In genomic region chr4:94623507-94623906, GRCh38 we compare ENCODE assay signal across 18 cellular contexts.
DNase-seq lines count a peak whose midpoint lies in the region; ATAC-seq and TF ChIP-seq lines count a peak whose summit lies in the region.
"Had no signal": no experiment of that assay in that cellular context is flagged by ENCODE, and none has a peak within 500 bp of the region (broad histone marks: within the 10 kb centered on the region; RNA-seq: fewer than 3 reads in every experiment).

No MANE protein-coding gene starts in this region.

- intact Hi-C loops in left cardiac atrium (cut with DNase I) (no loop called here), sigmoid colon (cut with DNase I) (no loop called here)

- DNase-seq in cardiac muscle cell (ENCODE audit: low read depth in 1 of 2, low spot score in 1 of 2) (no peak), left cardiac atrium (no peak), LNCaP clone FGC (ENCODE audit: low read depth) (peak; percentile 99), medulla oblongata (ENCODE audit: extremely low spot score) (peak; percentile 30), H7 (no peak), GF-D8 (lab: John Stamatoyannopoulos, UW) (no peak), sigmoid colon (no peak)
- DNase-seq: AML-193; CD4-positive, alpha-beta T cell; DMS 273 treated with DMSO at 0.1 percent for 48 hours; NCI-H1436 treated with DMSO at 0.1 percent for 48 hours; NCI-H2081; NCI-H2227 treated with DMSO at 0.1 percent for 48 hours; NCI-H524 treated with DMSO at 0.1 percent for 48 hours; NK-92 treated with Interleukin-12 subunit alpha and Interleukin-12 subunit beta, amount 100 ng/mL, for 24 hours; OCI-M1 had no signal

- H3K27ac ChIP-seq in cardiac muscle cell (peak overlapping the region; percentile 26), sigmoid colon (peak overlapping the region in 1 of 4 donors; percentile 12)
- H3K27ac ChIP-seq: RWPE1 had no signal

- TF ChIP-seq CTCF in cardiac muscle cell (IDR thresholded peaks at IDR 0.05; ENCODE audit: low read depth, low read length) (no peak), LNCaP clone FGC (IDR thresholded peaks at IDR 0.05; ENCODE audit: control insufficient read depth, extremely low read depth, insufficient read depth) (no peak), sigmoid colon (IDR thresholded peaks at IDR 0.05) (no peak)

- H3K27me3 ChIP-seq in cardiac muscle cell, result no peaks in the 10 kb centered on the region
- no peaks in the 10 kb centered on the region for H3K27me3 ChIP-seq in H7 (ENCODE audit: control insufficient read depth, insufficient read depth, low read length)
- H3K27me3 ChIP-seq in sigmoid colon, result no peaks in the 10 kb centered on the region

- TF ChIP-seq EP300 in sigmoid colon (IDR thresholded peaks at IDR 0.05), result no peak

- H3K9me3 ChIP-seq in cardiac muscle cell (ENCODE audit: low read depth) (no peaks in the 10 kb centered on the region), sigmoid colon (no peaks in the 10 kb centered on the region)
- H3K9me3 ChIP-seq: HAP-1 had no signal

- peaks cover 70% of the 10 kb centered on the region for H3K36me3 ChIP-seq in cardiac muscle cell
- H3K36me3 ChIP-seq in H7 (replicated peaks; ENCODE audit: control insufficient read depth, insufficient read depth, low read length), result no peaks in the 10 kb centered on the region
- peaks cover 0 to 33% (median 4%) of the 10 kb centered on the region in 4 donors for H3K36me3 ChIP-seq in sigmoid colon
- H3K36me3 ChIP-seq: HAP-1 had no signal

- no peak for ATAC-seq in left cardiac atrium

- H3K4me3 ChIP-seq in cardiac muscle cell, result no peak overlapping the region
- H3K4me3 ChIP-seq in LNCaP clone FGC (ENCODE audit: low read depth, low read length), result no peak overlapping the region
- no peak overlapping the region for H3K4me3 ChIP-seq in H7 (ENCODE audit: insufficient read depth, low read depth, low read length)
- no peak overlapping the region for H3K4me3 ChIP-seq in sigmoid colon
- H3K4me3 ChIP-seq: HAP-1 had no signal

- H3K4me1 ChIP-seq in cardiac muscle cell (ENCODE audit: low read depth) (no peaks in the 10 kb centered on the region), sigmoid colon (peaks cover 0 to 31% (median 21%) of the 10 kb centered on the region in 4 donors)

- WGBS in sigmoid colon, 2 donors, result 23 to 64% methylated on average over 3 of the region's 3 CpGs

- TF ChIP-seq POLR2A in sigmoid colon (IDR thresholded peaks at IDR 0.05), result no peak

Comparison
In these comparisons a context has a peak if more than half of its experiments do, and no peak if none do; other contexts are left out.
1. DNase-seq: peak in LNCaP clone FGC (single experiment) and medulla oblongata (single experiment); none in cardiac muscle cell (0 of 2), left cardiac atrium (single experiment), H7 (single experiment), GF-D8 (single experiment) and sigmoid colon (single experiment).